1 cellular context compared by ENCODE assay signal in genomic region chr4:98838977-98839618, GRCh38.
TF ChIP-seq lines count a peak whose summit lies in the region.

No MANE protein-coding gene starts in this region.

TF ChIP-seq in K562, 482 proteins besides CTCF, POLR2A, EP300 and RAD21 (continued from another document and continues in another):
- peak; percentile 73 for TF ChIP-seq ZNF592 (IDR thresholded peaks at IDR 0.05)
- TF ChIP-seq COPS2 (conservative IDR thresholded peaks at IDR 0.05), result no peak
- no peak for TF ChIP-seq E2F4 (CRISPR knock-in tag; IDR thresholded peaks at IDR 0.05; ENCODE audit: low read depth)
- no peak for TF ChIP-seq SMC3 (conservative IDR thresholded peaks at IDR 0.05; ENCODE audit: insufficient read depth, low read depth, low read length)
- TF ChIP-seq SAFB2 (IDR thresholded peaks at IDR 0.05; ENCODE audit: borderline replicate concordance, low read depth, low read length, severe bottlenecking), result no peak
- TF ChIP-seq NKRF (IDR thresholded peaks at IDR 0.05; ENCODE audit: borderline replicate concordance), result no peak; the same call in 1 of the 2 replicates
- TF ChIP-seq EZH2 (IDR thresholded peaks at IDR 0.05; ENCODE audit: borderline replicate concordance, low read depth, low read length), result no peak
- TF ChIP-seq MAFK (IDR thresholded peaks at IDR 0.05; ENCODE audit: low read length), result no peak
- TF ChIP-seq RBM15 (IDR thresholded peaks at IDR 0.05; ENCODE audit: insufficient read depth, low read length), result no peak
- TF ChIP-seq BCOR (IDR thresholded peaks at IDR 0.05), result no peak
- TF ChIP-seq FOXK2 (conservative IDR thresholded peaks at IDR 0.05 in 1 of 2, IDR thresholded peaks at IDR 0.05 in 1 of 2; ENCODE audit: low read depth in 2 of 2), result peak; percentile 15 to 50; a peak in 1 of 4 replicates
- no peak for TF ChIP-seq SUPT5H (IDR thresholded peaks at IDR 0.05)
- peak; percentile 72 to 83 for TF ChIP-seq MNT (conservative IDR thresholded peaks at IDR 0.05)
- TF ChIP-seq THRB (CRISPR knock-in tag; conservative IDR thresholded peaks at IDR 0.05), result no peak
- no peak for TF ChIP-seq POLR3A (IDR thresholded peaks at IDR 0.05; ENCODE audit: borderline replicate concordance, extremely low read depth, insufficient read depth, insufficient read length)
- 0 out of 2 replicates have a peak, but pooled peaks have one; percentile 32 for TF ChIP-seq DMBX1 (CRISPR knock-in tag; IDR thresholded peaks at IDR 0.05; ENCODE audit: borderline replicate concordance)
- TF ChIP-seq RCOR1 (IDR thresholded peaks at IDR 0.05; ENCODE audit: borderline replicate concordance in 1 of 2, low read depth in 2 of 2, low read length in 2 of 2), result no peak
- no peak for TF ChIP-seq CBX1 (IDR thresholded peaks at IDR 0.05; ENCODE audit: low read depth)
- TF ChIP-seq NFE2L1 (tag; IDR thresholded peaks at IDR 0.05; ENCODE audit: borderline replicate concordance, low read depth), result no peak
- no peak for TF ChIP-seq NFIX (CRISPR knock-in tag; IDR thresholded peaks at IDR 0.05; ENCODE audit: low read depth)
- no peak for TF ChIP-seq THAP12 (CRISPR knock-in tag; IDR thresholded peaks at IDR 0.05)
- no peak for TF ChIP-seq ATF1 (CRISPR knock-in tag; IDR thresholded peaks at IDR 0.05)
- no peak for TF ChIP-seq ATF1 (tag; IDR thresholded peaks at IDR 0.05)
- TF ChIP-seq ZSCAN32 (CRISPR knock-in tag; IDR thresholded peaks at IDR 0.05), result no peak
- no peak for TF ChIP-seq ZSCAN29 (IDR thresholded peaks at IDR 0.05)
- TF ChIP-seq TOE1 (IDR thresholded peaks at IDR 0.05; ENCODE audit: borderline replicate concordance), result peak; percentile 56; the same call in 1 of the 2 replicates
- no peak for TF ChIP-seq TOE1 (CRISPR knock-in tag; IDR thresholded peaks at IDR 0.05; ENCODE audit: borderline replicate concordance, low read depth)
- TF ChIP-seq IRF2 (CRISPR knock-in tag; IDR thresholded peaks at IDR 0.05), result no peak
- TF ChIP-seq BRD9 (IDR thresholded peaks at IDR 0.05; ENCODE audit: low read depth, partially characterized antibody), result no peak
- TF ChIP-seq JUN (IDR thresholded peaks at IDR 0.05; ENCODE audit: borderline replicate concordance, low read depth, low read length), result no peak
- no peak for TF ChIP-seq JUN (CRISPR knock-in tag; IDR thresholded peaks at IDR 0.05; ENCODE audit: borderline replicate concordance)
- TF ChIP-seq TGIF2 (CRISPR knock-in tag; IDR thresholded peaks at IDR 0.05), result no peak
- TF ChIP-seq NCOA1 (IDR thresholded peaks at IDR 0.05; ENCODE audit: low read depth), result no peak
- no peak for TF ChIP-seq HNRNPUL1 (IDR thresholded peaks at IDR 0.05; ENCODE audit: low read length)
- TF ChIP-seq ZFP91 (CRISPR knock-in tag; IDR thresholded peaks at IDR 0.05), result no peak
- no peak for TF ChIP-seq CREB3L1 (IDR thresholded peaks at IDR 0.05; ENCODE audit: borderline replicate concordance, low read depth)
- TF ChIP-seq CEBPZ (IDR thresholded peaks at IDR 0.05; ENCODE audit: borderline replicate concordance, low read depth, low read length), result no peak
- no peak for TF ChIP-seq ZBTB43 (CRISPR knock-in tag; IDR thresholded peaks at IDR 0.05)
